ENCODE assay signal across 23 cellular contexts in the genomic region with DNA sequence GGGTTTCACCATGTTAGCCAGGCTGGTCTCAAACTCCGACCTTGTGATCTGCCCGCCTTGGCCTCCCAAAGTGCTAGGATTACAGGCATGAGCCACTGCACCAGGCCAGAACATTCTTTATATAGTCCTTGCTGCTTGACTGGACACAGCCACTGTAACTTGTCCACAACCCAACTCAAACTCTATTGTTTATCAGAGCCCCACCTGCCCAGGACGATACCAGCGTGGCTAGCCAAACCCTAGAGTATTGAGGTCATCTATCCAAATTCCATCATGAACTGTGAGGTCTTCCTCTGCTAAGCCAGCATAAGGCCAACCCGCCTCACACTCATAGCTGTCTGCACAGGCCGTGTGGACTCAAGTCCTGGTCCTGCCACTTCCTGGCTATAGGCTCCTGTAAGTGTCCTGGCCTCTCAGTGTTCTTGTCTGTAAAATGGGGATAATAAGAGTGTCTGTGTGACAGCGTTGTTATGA.
DNase-seq lines count a peak whose midpoint lies in the region; ATAC-seq, FAIRE-seq and TF ChIP-seq lines count a peak whose summit lies in the region.
"Had no signal": no experiment of that assay in that cellular context is flagged by ENCODE, and none has a peak within 500 bp of the region (broad histone marks: within the 10 kb centered on the region; RNA-seq: fewer than 3 reads in every experiment).

No MANE protein-coding gene starts in this region.

- no peaks in the 10 kb centered on the region for H3K9me3 Mint-ChIP-seq in GM23338
- H3K9me3 Mint-ChIP-seq: activated CD8-positive, alpha-beta T cell treated with anti-CD3 and anti-CD28 coated beads for 36 hours; CD4-positive, alpha-beta T cell had no signal

- TF ChIP-seq POLR2A in GM12878 (IDR thresholded peaks at IDR 0.05; ENCODE audit: low read depth, low read length), result no peak
- no peak for TF ChIP-seq POLR2A in spleen (IDR thresholded peaks at IDR 0.05)

- in situ Hi-C loops in GM12878 (cut with MboI), result no loop called here

- H2AFZ ChIP-seq in OCI-LY1 (ENCODE audit: low read length) (no peak overlapping the region), GM12878 (ENCODE audit: control insufficient read depth, low read depth, low read length) (no peak overlapping the region), GM23338 (no peak overlapping the region)

- H3K4me3 ChIP-seq in OCI-LY1 (ENCODE audit: low read depth, low read length, poor library complexity, severe bottlenecking) (no peak overlapping the region), GM12878 (no peak overlapping the region), lung (no peak overlapping the region), spleen (no peak overlapping the region), pancreas (no peak overlapping the region), GM23338 (no peak overlapping the region)
- H3K4me3 ChIP-seq: vagina had no signal

- peaks cover 6% of the 10 kb centered on the region for H3K27me3 Mint-ChIP-seq in GM23338 (ENCODE audit: insufficient read depth, low read depth, poor library complexity)
- H3K27me3 Mint-ChIP-seq: activated CD8-positive, alpha-beta T cell treated with anti-CD3 and anti-CD28 coated beads for 36 hours; CD4-positive, alpha-beta T cell had no signal

- BruUV-seq in GM12878 (replicated peaks; lab: Mats Ljungman, UMichigan), result no TSS peak

- H3K4me2 ChIP-seq in OCI-LY1 (ENCODE audit: low read length) (peak overlapping the region; percentile 25; the same call in 1 of the 2 replicates), GM12878 (ENCODE audit: control insufficient read depth, insufficient read depth) (no peak overlapping the region), GM23338 (no peak overlapping the region)

- POLR2A ChIA-PET in GM12878 (lab: Charles Lee), result interaction anchor here (0.7 to 4.2 kb wide), 5 partner anchors 12 to 373 kb away, joined by 3 to 22 read pairs (median 6); no protein-coding TSS in a partner anchor

- WGBS in GM12878 (ENCODE audit: insufficient coverage, insufficient replicate concordance, low lambda C conversion rate, missing lambda C conversion rate), result 93% methylated on average over 7 of the region's 7 CpGs
- WGBS in lung, 2 donors, result 85% methylated on average over 7 of the region's 7 CpGs
- WGBS in spleen, 5 donors, result 80 to 93% (median 89%) methylated on average over 7 of the region's 7 CpGs
- 86 to 91% methylated on average over 7 of the region's 7 CpGs for WGBS in pancreas, 2 donors

- intact Hi-C loops in GM12878 (cut with micrococcal nuclease; ENCODE audit: unreplicated experiment) (loop anchor here (2.0 to 5.0 kb wide), 2 partner anchors 38 to 170 kb away; no protein-coding TSS in a partner anchor), spleen (cut with DNase I; ENCODE audit: low total_unique reads) (no loop called here), pancreas (cut with DNase I) (no loop called here)

- DNase-seq in GM12878 (ENCODE audit: low read depth, low spot score) (no peak), lung (ENCODE audit: low spot score) (no peak), spleen (peak; percentile 25), pancreas (no peak), GM23338 (ENCODE audit: low spot score) (no peak)
- DNase-seq: activated CD8-positive, alpha-beta T cell treated with anti-CD3 and anti-CD28 coated beads for 36 hours; activated naive CD4-positive, alpha-beta T cell; activated T-cell treated with anti-CD3 and anti-CD28 coated beads, Interleukin-2, amount 50 U/mL, for 1 hour; amniotic stem cell; CD4-positive, alpha-beta T cell; DMS153; left colon; NCI-H1436 treated with DMSO at 0.1 percent for 48 hours; NCI-H510A treated with DMSO at 0.1 percent for 48 hours; SHP77; stimulated activated CD4-positive, alpha-beta T cell treated with anti-CD3 and anti-CD28 coated beads, Interleukin-12 subunit alpha, Interleukin-12 subunit beta, amount 100 ng/mL, for 4 hours; SW 1271 had no signal

- H3K36me3 ChIP-seq in OCI-LY1 (ENCODE audit: insufficient read depth, low read length) (no peaks in the 10 kb centered on the region), GM12878 (ENCODE audit: control insufficient read depth in 2 of 2, insufficient read depth in 2 of 2, low read length in 1 of 2) (peaks cover 0 to 1% of the 10 kb centered on the region in 2 experiments; a peak in 1 of 4 replicates), lung (ENCODE audit: control insufficient read depth in 2 of 2, insufficient read depth in 2 of 2, low read length in 2 of 2) (peaks cover 0 to 6% of the 10 kb centered on the region in 2 donors), spleen (peaks cover 0 to 25% (median 0%) of the 10 kb centered on the region in 6 donors), pancreas (no peaks in the 10 kb centered on the region), GM23338 (ENCODE audit: insufficient read depth) (no peaks in the 10 kb centered on the region)
- H3K36me3 ChIP-seq: vagina had no signal

- H3K79me2 ChIP-seq in OCI-LY1 (ENCODE audit: insufficient read depth, low read length) (no peaks in the 10 kb centered on the region), GM12878 (ENCODE audit: control insufficient read depth, insufficient read depth, low read length) (peaks cover 2% of the 10 kb centered on the region), GM23338 (replicated peaks; ENCODE audit: insufficient read depth) (no peaks in the 10 kb centered on the region)

- H3K27ac ChIP-seq in OCI-LY1 (ENCODE audit: low read depth, low read length, poor library complexity, severe bottlenecking) (peak overlapping the region; percentile 58), GM12878 (ENCODE audit: control insufficient read depth, insufficient read depth) (0 out of 2 replicates have a peak overlapping the region, but pooled peaks have one; percentile 7), lung (ENCODE audit: low read depth in 1 of 2, low read length in 1 of 2) (peak overlapping the region; percentile 49 to 89), spleen (peak overlapping the region in 1 of 8 donors; percentile 92), pancreas (no peak overlapping the region), GM23338 (ENCODE audit: low read depth) (no peak overlapping the region)
- H3K27ac ChIP-seq: vagina had no signal

- no peak overlapping the region for H3K4me3 Mint-ChIP-seq in GM23338
- H3K4me3 Mint-ChIP-seq: activated CD8-positive, alpha-beta T cell treated with anti-CD3 and anti-CD28 coated beads for 36 hours; CD4-positive, alpha-beta T cell had no signal

- no peak overlapping the region; the same call in 1 of the 2 replicates for H3K9ac ChIP-seq in OCI-LY1 (ENCODE audit: low read length)
- H3K9ac ChIP-seq in GM12878 (ENCODE audit: control insufficient read depth, insufficient read depth, low read length), result no peak overlapping the region

- H3K36me3 Mint-ChIP-seq in GM23338 (ENCODE audit: low read depth), result no peaks in the 10 kb centered on the region

- H3K9me3 ChIP-seq in OCI-LY1 (ENCODE audit: low read length) (no peaks in the 10 kb centered on the region), GM12878 (replicated peaks; ENCODE audit: control insufficient read depth, insufficient read depth, low read length) (no peaks in the 10 kb centered on the region), lung (ENCODE audit: control insufficient read depth in 2 of 2, insufficient read depth in 1 of 2, low read length in 1 of 2) (no peaks in the 10 kb centered on the region), spleen (no peaks in the 10 kb centered on the region), pancreas (no peaks in the 10 kb centered on the region)
- H3K9me3 ChIP-seq: vagina had no signal

- RAD21 ChIA-PET in GM12878 (lab: Charles Lee; ENCODE audit: unreplicated experiment), result interaction anchor here (0.6 to 11.2 kb wide), 20 partner anchors 10 to 230 kb away, joined by 3 to 104 read pairs (median 6); a partner anchor contains a TSS

- TF ChIP-seq RAD21 in GM12878 (IDR thresholded peaks at IDR 0.05; ENCODE audit: insufficient read depth, low read depth, low read length), result no peak

- H3K4me1 ChIP-seq in OCI-LY1 (ENCODE audit: insufficient read depth, low read length, severe bottlenecking) (peaks cover 48% of the 10 kb centered on the region), GM12878 (ENCODE audit: control insufficient read depth, insufficient read depth, low read length) (peaks cover 40% of the 10 kb centered on the region), lung (ENCODE audit: control insufficient read depth in 2 of 2, insufficient read depth in 2 of 2, low read length in 2 of 2) (peaks cover 15 to 26% of the 10 kb centered on the region in 2 donors), spleen (peaks cover 20 to 58% (median 39%) of the 10 kb centered on the region in 6 donors), pancreas (peaks cover 9 to 17% (median 11%) of the 10 kb centered on the region in 3 donors), GM23338 (ENCODE audit: insufficient read depth) (no peaks in the 10 kb centered on the region)

- no peaks in the 10 kb centered on the region for H3F3A ChIP-seq in OCI-LY1 (ENCODE audit: insufficient read depth, low read length)
- no peaks in the 10 kb centered on the region for H3F3A ChIP-seq in GM23338 (replicated peaks; ENCODE audit: low read depth)

- no peak overlapping the region for H3K27ac Mint-ChIP-seq in GM23338
- H3K27ac Mint-ChIP-seq: activated CD8-positive, alpha-beta T cell treated with anti-CD3 and anti-CD28 coated beads for 36 hours; CD4-positive, alpha-beta T cell had no signal

- peaks cover 11% of the 10 kb centered on the region; the same call in 2 of the 3 replicates for H3K4me1 Mint-ChIP-seq in GM23338

- TF ChIP-seq EP300 in GM12878 (IDR thresholded peaks at IDR 0.05; ENCODE audit: borderline replicate concordance in 1 of 2, control insufficient read depth in 1 of 2, low read depth in 2 of 2, low read length in 2 of 2), result no peak

- CTCF ChIA-PET in GM12878 (lab: Yijun Ruan, JAX), result interaction anchor here (0.9 to 9.1 kb wide), 26 partner anchors 9 to 372 kb away, joined by 3 to 93 read pairs (median 5); a partner anchor contains a TSS

- peak; percentile 11 for ATAC-seq in GM12878
- ATAC-seq in lung (ENCODE audit: insufficient read depth, low FRiP score), result no peak
- ATAC-seq in pancreas, result no peak
- no peak for ATAC-seq in GM23338
- ATAC-seq in HG03045 (IDR thresholded peaks at IDR 0.05; ENCODE audit: unreplicated experiment), result no peak
- ATAC-seq: activated CD8-positive, alpha-beta T cell treated with anti-CD3 and anti-CD28 coated beads for 36 hours; left colon had no signal

- no peaks in the 10 kb centered on the region for H4K20me1 ChIP-seq in OCI-LY1 (ENCODE audit: insufficient read depth, low read length)
- no peaks in the 10 kb centered on the region for H4K20me1 ChIP-seq in GM12878 (ENCODE audit: control insufficient read depth, insufficient read depth)
- H4K20me1 ChIP-seq in GM23338 (replicated peaks; ENCODE audit: insufficient read depth), result no peaks in the 10 kb centered on the region

- SMC1A ChIA-PET in GM12878 (lab: Charles Lee; ENCODE audit: uncharacterized antibody, unreplicated experiment), result interaction anchor here (1.0 to 7.0 kb wide), 25 partner anchors 8 to 372 kb away, joined by 3 to 70 read pairs (median 6); a partner anchor contains a TSS

- TF ChIP-seq CTCF in OCI-LY1 (IDR thresholded peaks at IDR 0.05; ENCODE audit: low read length) (no peak), GM12878 (IDR thresholded peaks at IDR 0.05 in 2 of 3, conservative IDR thresholded peaks at IDR 0.05 in 1 of 3; ENCODE audit: control insufficient read depth in 2 of 3, extremely low read depth in 1 of 3, insufficient read depth in 1 of 3, low read depth in 3 of 3, low read length in 3 of 3) (no peak), lung (IDR thresholded peaks at IDR 0.05; ENCODE audit: control extremely low read depth, extremely low read depth) (no peak), spleen (IDR thresholded peaks at IDR 0.05 in 8 of 11, conservative IDR thresholded peaks at IDR 0.05 in 3 of 11) (no peak), pancreas (IDR thresholded peaks at IDR 0.05) (no peak), GM23338 (conservative IDR thresholded peaks at IDR 0.05; ENCODE audit: low read depth in 2 of 2) (no peak)

- H3K9me2 ChIP-seq in OCI-LY1 (ENCODE audit: low read depth, low read length) (no peaks in the 10 kb centered on the region), GM23338 (ENCODE audit: insufficient read depth) (no peaks in the 10 kb centered on the region)

- H3K27me3 ChIP-seq in OCI-LY1 (ENCODE audit: insufficient read depth, low read length) (no peaks in the 10 kb centered on the region), GM12878 (replicated peaks in 1 of 2; ENCODE audit: control insufficient read depth in 2 of 2, insufficient read depth in 2 of 2, low read length in 1 of 2) (no peaks in the 10 kb centered on the region), lung (ENCODE audit: control insufficient read depth, insufficient read depth) (no peaks in the 10 kb centered on the region), spleen (replicated peaks in 1 of 7) (no peaks in the 10 kb centered on the region), pancreas (no peaks in the 10 kb centered on the region), GM23338 (ENCODE audit: insufficient read depth) (no peaks in the 10 kb centered on the region)
- H3K27me3 ChIP-seq: vagina had no signal

- FAIRE-seq in GM12878 (lab: Jason Lieb, UNC) (no peak), pancreas (lab: Jason Lieb, UNC) (no peak)
- FAIRE-seq: bronchial epithelial cell, endometrium, G401.6 had no signal

Comparison
In these comparisons a context has a peak if more than half of its experiments do, and no peak if none do; other contexts are left out.
1. H3K27ac ChIP-seq: peak in OCI-LY1 (single experiment), GM12878 (single experiment) and lung (2 of 2); none in pancreas (0 of 4) and GM23338 (single experiment).